In genomic region chr11:83191986-83192385, GRCh38 we compare ENCODE assay signal across 9 cellular contexts. TPM values are rescaled to one million over a fixed set of nuclear protein-coding genes. Genes with fewer than 3 reads are reported as not detected.
DNase-seq lines count a peak whose midpoint lies in the region; ATAC-seq and TF ChIP-seq lines count a peak whose summit lies in the region.
"Had no signal": no experiment of that assay in that cellular context is flagged by ENCODE, and none has a peak within 500 bp of the region (broad histone marks: within the 10 kb centered on the region; RNA-seq: fewer than 3 reads in every experiment).

No MANE protein-coding gene starts in this region.

- TF ChIP-seq RAD21 in HCT116 (IDR thresholded peaks at IDR 0.05; ENCODE audit: low read depth) = no peak

- 88% methylated on average over 11 of the region's 11 CpGs for WGBS in esophagus muscularis mucosa

- H3K9me3 ChIP-seq in HCT116 (ENCODE audit: control insufficient read depth in 1 of 2, insufficient read depth in 1 of 2, low read depth in 1 of 2, low read length in 2 of 2) (no peaks in the 10 kb centered on the region), T-helper 17 cell (ENCODE audit: control insufficient read depth, low read length, poor library complexity, severe bottlenecking) (no peaks in the 10 kb centered on the region), esophagus muscularis mucosa (no peaks in the 10 kb centered on the region), skeletal muscle tissue (ENCODE audit: control insufficient read depth in 3 of 3, low read length in 3 of 3) (no peaks in the 10 kb centered on the region)

- no peak for ATAC-seq in HCT116
- no peak for ATAC-seq in T-helper 17 cell
- no peak for ATAC-seq in GM21423 (IDR thresholded peaks at IDR 0.05; ENCODE audit: unreplicated experiment)

- TF ChIP-seq CTCF in HCT116 (IDR thresholded peaks at IDR 0.05 in 2 of 3, conservative IDR thresholded peaks at IDR 0.05 in 1 of 3; ENCODE audit: borderline replicate concordance in 1 of 3, insufficient read depth in 1 of 3, low read depth in 2 of 3, low read length in 2 of 3) (no peak), esophagus muscularis mucosa (IDR thresholded peaks at IDR 0.05) (no peak)

- H3K9ac ChIP-seq in HCT116 (ENCODE audit: low read length) = peak overlapping the region; percentile 88
- peak overlapping the region in 1 of 3 donors; percentile 88 for H3K9ac ChIP-seq in skeletal muscle tissue (ENCODE audit: low read depth in 1 of 3, low read length in 3 of 3)

- no peak overlapping the region for H3K27ac ChIP-seq in HCT116 (ENCODE audit: low read depth, low read length)
- H3K27ac ChIP-seq in esophagus muscularis mucosa (replicated peaks in 1 of 4) = peak overlapping the region in 3 of 4 donors; percentile 91 to 95 (median 93)
- no peak overlapping the region for H3K27ac ChIP-seq in skeletal muscle tissue (ENCODE audit: low read depth, low read length)

- peak overlapping the region; percentile 100 for H3K27ac Mint-ChIP-seq in T-helper 17 cell

- H3K36me3 ChIP-seq in HCT116 (ENCODE audit: control insufficient read depth in 1 of 2, insufficient read depth in 2 of 2, low read length in 2 of 2) = peaks cover 9 to 14% of the 10 kb centered on the region in 2 experiments; a peak in 3 of 4 replicates
- H3K36me3 ChIP-seq in esophagus muscularis mucosa = peaks cover 21 to 51% (median 46%) of the 10 kb centered on the region in 4 donors
- H3K36me3 ChIP-seq in skeletal muscle tissue (ENCODE audit: control insufficient read depth in 3 of 3, insufficient read depth in 3 of 3, low read length in 3 of 3) = peaks cover 9 to 31% (median 13%) of the 10 kb centered on the region in 3 donors

- H3K4me1 ChIP-seq in HCT116 (ENCODE audit: control insufficient read depth in 1 of 2, insufficient read depth in 2 of 2, low read length in 2 of 2) (peaks cover 12 to 19% of the 10 kb centered on the region in 2 experiments), esophagus muscularis mucosa (peaks cover 29 to 44% (median 42%) of the 10 kb centered on the region in 4 donors), skeletal muscle tissue (ENCODE audit: control insufficient read depth in 3 of 3, insufficient read depth in 3 of 3, low read length in 3 of 3) (peaks cover 19 to 28% (median 26%) of the 10 kb centered on the region in 3 donors)

- H3K27me3 ChIP-seq in HCT116 (ENCODE audit: insufficient read depth, low read length) = no peaks in the 10 kb centered on the region
- H3K27me3 ChIP-seq in esophagus muscularis mucosa = no peaks in the 10 kb centered on the region
- no peaks in the 10 kb centered on the region for H3K27me3 ChIP-seq in skeletal muscle tissue (ENCODE audit: control insufficient read depth in 3 of 3, insufficient read depth in 3 of 3, low read length in 3 of 3)

- no peaks in the 10 kb centered on the region for H4K20me1 ChIP-seq in HCT116 (ENCODE audit: insufficient read depth)

- POLR2A ChIA-PET in HCT116 (lab: Charles Lee) = no interaction called here
- POLR2A ChIA-PET in HEK293T (lab: Yijun Ruan, JAX) = no interaction called here

- peak overlapping the region; percentile 99 for H3K4me2 ChIP-seq in HCT116 (ENCODE audit: low read length)

- no peaks in the 10 kb centered on the region for H3K27me3 Mint-ChIP-seq in T-helper 17 cell

- BruUV-seq in HCT116 (replicated peaks; lab: Mats Ljungman, UMichigan) = no TSS peak

- H3K36me3 Mint-ChIP-seq in T-helper 17 cell (ENCODE audit: low read depth) = peaks cover 9% of the 10 kb centered on the region

- H3K4me3 ChIP-seq in HCT116 (replicated peaks in 1 of 2; ENCODE audit: low read depth in 1 of 2, low read length in 2 of 2) (peak overlapping the region in 1 of 2 experiments; percentile 85; a peak in 3 of 4 replicates), esophagus muscularis mucosa (peak overlapping the region in 2 of 4 donors; percentile 73 to 86), skeletal muscle tissue (ENCODE audit: low read length in 3 of 3) (peak overlapping the region in 2 of 3 donors; percentile 77 to 91)

- CTCF ChIA-PET in HCT116 (lab: Charles Lee) (no interaction called here), HEK293T (lab: Yijun Ruan, JAX) (no interaction called here)

- peaks cover 21% of the 10 kb centered on the region for H3K79me2 ChIP-seq in HCT116 (ENCODE audit: insufficient read depth, low read length)

- intact Hi-C loops in HCT116 (cut with micrococcal nuclease) = loop anchor here (5.0 kb wide), 1 partner anchor 35 kb away; the partner anchor contains the start of gene PCF11
- intact Hi-C loops in esophagus muscularis mucosa (cut with DNase I) = loop anchor here (5.0 kb wide), 2 partner anchors 35 to 290 kb away; partner anchors contain the start of genes DDIAS, PCF11 and PRCP

- no peaks in the 10 kb centered on the region for H3K9me2 ChIP-seq in HCT116 (ENCODE audit: insufficient read depth)

- TF ChIP-seq POLR2A in HCT116 (IDR thresholded peaks at IDR 0.05; ENCODE audit: borderline replicate concordance, extremely low read depth, insufficient read depth, insufficient read length) (no peak), esophagus muscularis mucosa (IDR thresholded peaks at IDR 0.05; ENCODE audit: low read depth) (no peak)

- RAD21 ChIA-PET in HCT116 (lab: Charles Lee; ENCODE audit: low non-redundant PET in 1 of 2, low total read pairs in 2 of 2, uncharacterized antibody in 2 of 2, unreplicated experiment in 2 of 2) = no interaction called here

- H3K4me1 Mint-ChIP-seq in T-helper 17 cell = peaks cover 55% of the 10 kb centered on the region

- peak overlapping the region; percentile 99 for H3K4me3 Mint-ChIP-seq in T-helper 17 cell

- no peak for DNase-seq in HCT116 (ENCODE audit: low read depth, low spot score)
- DNase-seq in T-helper 17 cell = no peak
- no peak for DNase-seq in esophagus muscularis mucosa (ENCODE audit: extremely low spot score)
- DNase-seq in HEK293T (ENCODE audit: extremely low spot score) = no peak
- DNase-seq in globus pallidus (ENCODE audit: low spot score) = no peak
- DNase-seq: NCI-H2029, substantia nigra had no signal

- no peak for TF ChIP-seq EP300 in esophagus muscularis mucosa (IDR thresholded peaks at IDR 0.05)

- H2AFZ ChIP-seq in HCT116 (ENCODE audit: low read depth, low read length, poor library complexity, severe bottlenecking) = no peak overlapping the region

TF ChIP-seq in HCT116, 20 proteins besides CTCF, POLR2A, EP300 and RAD21 (continues in another document):
- TF ChIP-seq ZFX (IDR thresholded peaks at IDR 0.05) = no peak
- TF ChIP-seq SRF (IDR thresholded peaks at IDR 0.05; ENCODE audit: low read depth) = no peak
- TF ChIP-seq EZH2 (IDR thresholded peaks at IDR 0.05) = no peak
- TF ChIP-seq YY1 (IDR thresholded peaks at IDR 0.05; ENCODE audit: extremely low read depth, insufficient replicate concordance, low read depth, low read length) = no peak
- TF ChIP-seq EGR1 (IDR thresholded peaks at IDR 0.05; ENCODE audit: low read depth) = no peak
- no peak for TF ChIP-seq FOSL1 (IDR thresholded peaks at IDR 0.05; ENCODE audit: low read depth)
- no peak for TF ChIP-seq CEBPB (IDR thresholded peaks at IDR 0.05; ENCODE audit: low read depth)
- no peak for TF ChIP-seq SP1 (IDR thresholded peaks at IDR 0.05; ENCODE audit: low read depth)

TF ChIP-seq in HEK293T, 16 proteins besides CTCF, POLR2A, EP300 and RAD21:
- no peak for TF ChIP-seq SUZ12 (IDR thresholded peaks at IDR 0.05)
- TF ChIP-seq ARNT (IDR thresholded peaks at IDR 0.05) = no peak
- TF ChIP-seq, protein P1, sequence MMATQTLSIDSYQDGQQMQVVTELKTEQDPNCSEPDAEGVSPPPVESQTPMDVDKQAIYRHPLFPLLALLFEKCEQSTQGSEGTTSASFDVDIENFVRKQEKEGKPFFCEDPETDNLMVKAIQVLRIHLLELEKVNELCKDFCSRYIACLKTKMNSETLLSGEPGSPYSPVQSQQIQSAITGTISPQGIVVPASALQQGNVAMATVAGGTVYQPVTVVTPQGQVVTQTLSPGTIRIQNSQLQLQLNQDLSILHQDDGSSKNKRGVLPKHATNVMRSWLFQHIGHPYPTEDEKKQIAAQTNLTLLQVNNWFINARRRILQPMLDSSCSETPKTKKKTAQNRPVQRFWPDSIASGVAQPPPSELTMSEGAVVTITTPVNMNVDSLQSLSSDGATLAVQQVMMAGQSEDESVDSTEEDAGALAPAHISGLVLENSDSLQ (IDR thresholded peaks at IDR 0.05) = no peak
- TF ChIP-seq ZNF384 (IDR thresholded peaks at IDR 0.05) = no peak
- TF ChIP-seq FOXK2 (IDR thresholded peaks at IDR 0.05) = no peak
- no peak for TF ChIP-seq HDGF (IDR thresholded peaks at IDR 0.05; ENCODE audit: borderline replicate concordance)
- TF ChIP-seq TARDBP (IDR thresholded peaks at IDR 0.05) = no peak
- no peak for TF ChIP-seq NFRKB (IDR thresholded peaks at IDR 0.05)
- no peak for TF ChIP-seq LEF1 (IDR thresholded peaks at IDR 0.05; ENCODE audit: borderline replicate concordance)
- TF ChIP-seq L3MBTL2 (conservative IDR thresholded peaks at IDR 0.05) = no peak

RNA-seq across cellular contexts. Expression of gene ANKRD42, which starts 1.5 kb away (rescaled TPM):
- 5.4 TPM for total RNA-seq in HCT116 (2021; ENCODE audit: unreplicated experiment)
- 4.2 and 5.6 TPM in 2 replicates for polyA plus RNA-seq in HCT116 (2012)
- 10 to 100 TPM in 1 of 2 donors, 1 to 10 TPM in 1; 7.5 to 10.3 TPM for total RNA-seq in T-helper 17 cell
- total RNA-seq in esophagus muscularis mucosa = 10 to 100 TPM; 11.8 to 13.0 (median 12.6) TPM
- total RNA-seq in skeletal muscle tissue = 4.2 TPM

RNA-seq across cellular contexts. Expression of gene PCF11, which starts 35.1 kb away (rescaled TPM):
- 41.9 TPM for total RNA-seq in HCT116 (2021; ENCODE audit: unreplicated experiment)
- 18.2 and 20.4 TPM in 2 replicates for polyA plus RNA-seq in HCT116 (2012)
- total RNA-seq in T-helper 17 cell = 100 to 1,000 TPM; 152 to 153 TPM
- total RNA-seq in esophagus muscularis mucosa = 10 to 100 TPM; 32.3 to 58.0 (median 41.9) TPM
- total RNA-seq in skeletal muscle tissue = 30.3 TPM

Comparison
In these comparisons a context has a peak if more than half of its experiments do, and no peak if none do; other contexts are left out.
1. H3K27ac ChIP-seq: peak in esophagus muscularis mucosa (3 of 4); none in HCT116 (single experiment) and skeletal muscle tissue (single experiment).